9 cellular contexts compared by ENCODE assay signal in genomic region chr6:41092421-41093140, GRCh38.
DNase-seq lines count a peak whose midpoint lies in the region; ATAC-seq and TF ChIP-seq lines count a peak whose summit lies in the region.
"Had no signal": no experiment of that assay in that cellular context is flagged by ENCODE, and none has a peak within 500 bp of the region (broad histone marks: within the 10 kb centered on the region; RNA-seq: fewer than 3 reads in every experiment).

No MANE protein-coding gene starts in this region.

- no peak for ATAC-seq in GM18520 (IDR thresholded peaks at IDR 0.05; ENCODE audit: unreplicated experiment)
- ATAC-seq in GM19463 (IDR thresholded peaks at IDR 0.05; ENCODE audit: unreplicated experiment) = no peak

- TF ChIP-seq CTCF in GM12864 (IDR thresholded peaks at IDR 0.05; ENCODE audit: low read depth, low read length, missing control alignments) (peak; percentile 31), foreskin fibroblast (IDR thresholded peaks at IDR 0.05; ENCODE audit: low read depth, low read length) (peak; percentile 44)

- DNase-seq in AG20443 (ENCODE audit: low spot score) = peak; percentile 35
- DNase-seq in GM12864 (ENCODE audit: low read depth) = no peak
- DNase-seq in OCI-M1 (lab: John Stamatoyannopoulos, UW) = peak; percentile 58
- peak in 1 of 2 donors; percentile 61 for DNase-seq in foreskin fibroblast
- DNase-seq in germinal center (ENCODE audit: low spot score) = no peak
- DNase-seq in GDM1 (lab: John Stamatoyannopoulos, UW) = no peak
- DNase-seq: GOT3 had no signal

- H3K4me3 ChIP-seq in GM12864 (ENCODE audit: low read depth, low read length) = no peak overlapping the region
- H3K4me3 ChIP-seq in foreskin fibroblast (ENCODE audit: low read depth in 1 of 2, low read length in 2 of 2) = no peak overlapping the region

Comparison
In these comparisons a context has a peak if more than half of its experiments do, and no peak if none do; other contexts are left out.
1. DNase-seq: peak in AG20443 (single experiment) and OCI-M1 (single experiment); none in GM12864 (single experiment), germinal center (single experiment) and GDM1 (single experiment).